1 cellular context compared by ENCODE assay signal in genomic region chr6:111957623-111958315, GRCh38.
TF ChIP-seq lines count a peak whose summit lies in the region.

No MANE protein-coding gene starts in this region.

TF ChIP-seq in HepG2, 621 proteins besides CTCF, POLR2A, EP300 and RAD21:
- TF ChIP-seq THAP9 (CRISPR knock-in tag; IDR thresholded peaks at IDR 0.05; ENCODE audit: borderline replicate concordance) = no peak
- 0 out of 2 replicates have a peak, but pooled peaks have one; percentile 4 for TF ChIP-seq STAG1 (CRISPR knock-in tag; IDR thresholded peaks at IDR 0.05)
- no peak for TF ChIP-seq RCOR2 (CRISPR knock-in tag; IDR thresholded peaks at IDR 0.05)
